In the genomic region with DNA sequence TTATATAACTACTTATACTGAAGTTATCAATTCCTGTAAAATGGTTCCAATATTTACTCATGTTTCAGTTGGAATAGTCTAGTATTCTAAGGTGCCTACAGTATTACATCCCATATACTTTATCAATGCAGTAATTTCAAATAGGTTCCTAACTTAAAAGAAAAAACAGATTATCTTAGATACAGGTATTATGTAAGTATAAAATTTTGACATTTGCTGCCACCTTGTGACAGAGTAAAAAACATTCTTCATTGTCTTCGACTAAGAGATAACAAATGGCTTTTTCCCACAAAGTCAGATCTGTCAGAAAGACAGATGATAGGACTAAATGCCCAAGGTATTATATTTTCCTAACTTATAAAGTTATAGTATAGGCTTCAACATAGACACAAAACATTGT, we compare ENCODE assay signal across 8 cellular contexts.
A peak's percentile ranks its signal among the peaks of the same experiment; 100 is the strongest.
DNase-seq lines count a peak whose midpoint lies in the region; ATAC-seq and TF ChIP-seq lines count a peak whose summit lies in the region.

No MANE protein-coding gene starts in this region.

- no peaks in the 10 kb centered on the region for H3K27me3 Mint-ChIP-seq in HFFc6 (ENCODE audit: insufficient read depth)

- peak; percentile 75 for ATAC-seq in left colon
- no peak for ATAC-seq in HG03025 (IDR thresholded peaks at IDR 0.05; ENCODE audit: low FRiP score, unreplicated experiment)

- intact Hi-C loops in left colon (cut with DNase I, micrococcal nuclease) = loop anchor here in 1 of 2 donors (5.0 kb wide), 1 partner anchor 171 kb away; no protein-coding TSS in a partner anchor

- H3K27ac Mint-ChIP-seq in HFFc6 = no peak overlapping the region

- DNase-seq in COR-L47 (lab: John Stamatoyannopoulos, UW) (peak; percentile 31), HFFc6 (peak; percentile 21), left colon (no peak), islet precursor cell (no peak), NCI-H446 (lab: John Stamatoyannopoulos, UW) (no peak)
- DNase-seq in activated T-cell treated with anti-CD3 and anti-CD28 coated beads, Interleukin-2, amount 50 U/mL, for 48 hours = no peak

- no peaks in the 10 kb centered on the region for H3K4me1 Mint-ChIP-seq in HFFc6 (ENCODE audit: low read depth)

- H3K9me3 Mint-ChIP-seq in HFFc6 = peaks cover 9% of the 10 kb centered on the region; the same call in 1 of the 2 replicates

- no peak overlapping the region; the same call in 1 of the 2 replicates for H3K27ac ChIP-seq in VCaP

- TF ChIP-seq CTCF in HFFc6 (IDR thresholded peaks at IDR 0.05) (peak; percentile 77), VCaP (conservative IDR thresholded peaks at IDR 0.05) (peak; percentile 60)

- H3K36me3 Mint-ChIP-seq in HFFc6 (ENCODE audit: low read depth) = peaks cover 16% of the 10 kb centered on the region; the same call in 1 of the 2 replicates

- no peak overlapping the region for H3K4me3 Mint-ChIP-seq in HFFc6

Comparison
In these comparisons a context has a peak if more than half of its experiments do, and no peak if none do; other contexts are left out.
1. DNase-seq: peak in COR-L47 (single experiment) and HFFc6 (single experiment); none in left colon (0 of 2), islet precursor cell (single experiment), NCI-H446 (0 of 2) and activated T-cell treated with anti-CD3 and anti-CD28 coated beads, Interleukin-2, amount 50 U/mL, for 48 hours (0 of 2).